ENCODE assay signal across 15 cellular contexts in the genomic region with DNA sequence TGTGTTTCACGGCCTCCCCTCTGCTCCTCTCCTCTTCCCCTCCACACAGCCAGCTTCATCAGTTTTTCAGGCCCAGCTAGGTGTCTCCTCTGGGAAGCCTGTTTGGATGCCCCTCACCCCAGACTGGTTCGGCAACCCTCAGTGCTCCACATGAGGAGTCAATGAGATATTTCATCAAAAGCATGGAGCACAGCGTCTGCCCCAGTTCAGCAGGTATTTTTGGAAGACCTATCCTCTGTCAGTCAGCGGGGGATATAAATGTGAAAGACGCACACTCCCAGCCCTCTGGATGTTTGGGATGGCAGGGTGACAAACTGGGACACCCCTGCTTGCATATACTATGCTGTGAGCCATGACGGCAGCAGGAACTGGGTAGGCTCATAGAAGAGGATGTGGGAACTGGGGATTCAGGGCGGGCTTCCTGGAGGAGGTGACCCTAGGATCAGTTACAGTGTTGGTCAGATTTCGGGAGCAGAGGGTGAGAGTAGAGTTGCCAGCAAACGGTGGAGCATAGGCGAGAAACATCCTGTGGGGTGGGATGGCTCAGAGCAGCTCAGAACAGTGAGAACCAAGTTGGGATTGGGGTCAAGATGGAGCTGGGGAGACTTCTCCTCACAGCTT. TPM values are rescaled to one million over a fixed set of nuclear protein-coding genes. Genes with fewer than 3 reads are reported as not detected.
A peak's percentile ranks its signal among the peaks of the same experiment; 100 is the strongest.
DNase-seq lines count a peak whose midpoint lies in the region; ATAC-seq and TF ChIP-seq lines count a peak whose summit lies in the region.
"Had no signal": no experiment of that assay in that cellular context is flagged by ENCODE, and none has a peak within 500 bp of the region (broad histone marks: within the 10 kb centered on the region; RNA-seq: fewer than 3 reads in every experiment).

No MANE protein-coding gene starts in this region.

- H3K36me3 Mint-ChIP-seq in activated naive CD4-positive, alpha-beta T cell treated with anti-CD3 and anti-CD28 coated beads, Interleukin-2, amount 50 U/mL, for 24 hours = peaks cover 6% of the 10 kb centered on the region
- peaks cover 15% of the 10 kb centered on the region for H3K36me3 Mint-ChIP-seq in activated CD8-positive, alpha-beta T cell treated with anti-CD3 and anti-CD28 coated beads, Interleukin-2, amount 10 ng/mL, durations not matched to agents 7 days and 5 days (ENCODE audit: low read depth)
- peaks cover 9% of the 10 kb centered on the region for H3K36me3 Mint-ChIP-seq in type B pancreatic cell

- no peak for TF ChIP-seq CTCF in type B pancreatic cell (conservative IDR thresholded peaks at IDR 0.05)

- POLR2A ChIA-PET in activated CD8-positive, alpha-beta T cell treated with anti-CD3 and anti-CD28 coated beads, Interleukin-2, amount 10 ng/mL, durations not matched to agents 7 days and 5 days (lab: Charles Lee) = interaction anchor here (0.6 to 1.0 kb wide), 3 partner anchors 7 to 18 kb away, joined by 3 read pairs; no protein-coding TSS in a partner anchor

- peaks cover 30% of the 10 kb centered on the region for H3K4me1 Mint-ChIP-seq in activated naive CD4-positive, alpha-beta T cell treated with anti-CD3 and anti-CD28 coated beads, Interleukin-2, amount 50 U/mL, for 24 hours
- H3K4me1 Mint-ChIP-seq in activated CD8-positive, alpha-beta T cell treated with anti-CD3 and anti-CD28 coated beads, Interleukin-2, amount 10 ng/mL, durations not matched to agents 7 days and 5 days (ENCODE audit: low read depth) = peaks cover 57% of the 10 kb centered on the region
- peaks cover 8% of the 10 kb centered on the region for H3K4me1 Mint-ChIP-seq in type B pancreatic cell (ENCODE audit: unreplicated experiment)

- H3K27ac ChIP-seq in epithelial cell of prostate = peak overlapping the region; percentile 85
- H3K27ac ChIP-seq: VCaP had no signal

- no peaks in the 10 kb centered on the region for H3K27me3 Mint-ChIP-seq in activated naive CD4-positive, alpha-beta T cell treated with anti-CD3 and anti-CD28 coated beads, Interleukin-2, amount 50 U/mL, for 24 hours
- no peaks in the 10 kb centered on the region for H3K27me3 Mint-ChIP-seq in activated CD8-positive, alpha-beta T cell treated with anti-CD3 and anti-CD28 coated beads, Interleukin-2, amount 10 ng/mL, durations not matched to agents 7 days and 5 days (ENCODE audit: low read depth)
- H3K27me3 Mint-ChIP-seq in type B pancreatic cell = no peaks in the 10 kb centered on the region
- H3K27me3 Mint-ChIP-seq: stimulated activated naive B cell treated with anti-CD40 and anti-IgM and Interleukin-4, amounts not matched to agents 10 μg/mL and 1 μg/mL and 100 μg/mL, for 72 hours had no signal

- H3K27ac Mint-ChIP-seq in activated naive CD4-positive, alpha-beta T cell treated with anti-CD3 and anti-CD28 coated beads, Interleukin-2, amount 50 U/mL, for 24 hours = peak overlapping the region; percentile 92
- H3K27ac Mint-ChIP-seq in activated CD8-positive, alpha-beta T cell treated with anti-CD3 and anti-CD28 coated beads, Interleukin-2, amount 10 ng/mL, durations not matched to agents 7 days and 5 days = peak overlapping the region; percentile 80
- peak overlapping the region; percentile 35 for H3K27ac Mint-ChIP-seq in type B pancreatic cell
- H3K27ac Mint-ChIP-seq: stimulated activated naive B cell treated with anti-CD40 and anti-IgM and Interleukin-4, amounts not matched to agents 10 μg/mL and 1 μg/mL and 100 μg/mL, for 72 hours had no signal

- no peak for ATAC-seq in activated CD8-positive, alpha-beta T cell treated with anti-CD3 and anti-CD28 coated beads, Interleukin-2, amount 10 ng/mL, durations not matched to agents 7 days and 5 days
- no peak for ATAC-seq in HG03565 (IDR thresholded peaks at IDR 0.05; ENCODE audit: unreplicated experiment)
- ATAC-seq: esophagus mucosa had no signal

- CTCF ChIA-PET in activated CD8-positive, alpha-beta T cell treated with anti-CD3 and anti-CD28 coated beads, Interleukin-2, amount 10 ng/mL, durations not matched to agents 7 days and 5 days (lab: Charles Lee) = interaction anchor here (0.9 to 5.2 kb wide), 6 partner anchors 28 to 178 kb away, joined by 3 to 23 read pairs (median 4); a partner anchor contains a TSS

- no peak for DNase-seq in activated naive CD4-positive, alpha-beta T cell (lab: John Stamatoyannopoulos, UW)
- DNase-seq in activated CD8-positive, alpha-beta T cell treated with anti-CD3 and anti-CD28 coated beads, Interleukin-2, amount 10 ng/mL, durations not matched to agents 7 days and 5 days = no peak
- no peak for DNase-seq in epithelial cell of prostate (ENCODE audit: low read depth, low spot score)
- DNase-seq in type B pancreatic cell (ENCODE audit: extremely low spot score, unreplicated experiment) = no peak
- DNase-seq in NCI-H1694 (lab: John Stamatoyannopoulos, UW) = no peak
- no peak for DNase-seq in GM03348 (ENCODE audit: low spot score)
- DNase-seq: amniotic stem cell; kidney; midbrain; NCI-H748 treated with DMSO at 0.1 percent for 48 hours; stimulated activated naive B cell treated with anti-CD40 and anti-IgM and Interleukin-4, amounts not matched to agents 10 μg/mL and 1 μg/mL and 100 μg/mL, for 72 hours had no signal

- H3K9me3 Mint-ChIP-seq in activated naive CD4-positive, alpha-beta T cell treated with anti-CD3 and anti-CD28 coated beads, Interleukin-2, amount 50 U/mL, for 24 hours = no peaks in the 10 kb centered on the region
- no peaks in the 10 kb centered on the region for H3K9me3 Mint-ChIP-seq in activated CD8-positive, alpha-beta T cell treated with anti-CD3 and anti-CD28 coated beads, Interleukin-2, amount 10 ng/mL, durations not matched to agents 7 days and 5 days (ENCODE audit: insufficient read depth)
- no peaks in the 10 kb centered on the region for H3K9me3 Mint-ChIP-seq in type B pancreatic cell
- H3K9me3 Mint-ChIP-seq: stimulated activated naive B cell treated with anti-CD40 and anti-IgM and Interleukin-4, amounts not matched to agents 10 μg/mL and 1 μg/mL and 100 μg/mL, for 72 hours had no signal

- H3K4me3 Mint-ChIP-seq in activated naive CD4-positive, alpha-beta T cell treated with anti-CD3 and anti-CD28 coated beads, Interleukin-2, amount 50 U/mL, for 24 hours = no peak overlapping the region
- H3K4me3 Mint-ChIP-seq in activated CD8-positive, alpha-beta T cell treated with anti-CD3 and anti-CD28 coated beads, Interleukin-2, amount 10 ng/mL, durations not matched to agents 7 days and 5 days = peak overlapping the region; percentile 37
- no peak overlapping the region for H3K4me3 Mint-ChIP-seq in type B pancreatic cell
- H3K4me3 Mint-ChIP-seq: stimulated activated naive B cell treated with anti-CD40 and anti-IgM and Interleukin-4, amounts not matched to agents 10 μg/mL and 1 μg/mL and 100 μg/mL, for 72 hours had no signal

RNA-seq across cellular contexts. Expression of a gene that starts 42.9 kb away (rescaled TPM):
- total RNA-seq in activated CD8-positive, alpha-beta T cell treated with anti-CD3 and anti-CD28 coated beads, Interleukin-2, amount 10 ng/mL, durations not matched to agents 7 days and 5 days = 10 to 100 TPM; 15.0 to 16.5 TPM
- total RNA-seq in type B pancreatic cell (ENCODE audit: low replicate concordance) = 22.2 and 26.1 TPM in 2 replicates

Comparison
In these comparisons a context has a peak if more than half of its experiments do, and no peak if none do; other contexts are left out.
1. H3K27ac Mint-ChIP-seq: peak in every context shown above with its lines; median percentile 92 in activated naive CD4-positive, alpha-beta T cell treated with anti-CD3 and anti-CD28 coated beads, Interleukin-2, amount 50 U/mL, for 24 hours; 80 in activated CD8-positive, alpha-beta T cell treated with anti-CD3 and anti-CD28 coated beads, Interleukin-2, amount 10 ng/mL, durations not matched to agents 7 days and 5 days; 35 in type B pancreatic cell.